7 cellular contexts compared by ENCODE assay signal in genomic region chr1:58432813-58433668, GRCh38.
DNase-seq lines count a peak whose midpoint lies in the region; ATAC-seq and TF ChIP-seq lines count a peak whose summit lies in the region.

No MANE protein-coding gene starts in this region.

- H3K4me3 Mint-ChIP-seq in Calu3 (ENCODE audit: low read depth, unreplicated experiment) = no peak overlapping the region

- H3K36me3 Mint-ChIP-seq in Calu3 (ENCODE audit: insufficient read depth, unreplicated experiment) = no peaks in the 10 kb centered on the region

- H3K4me3 ChIP-seq in PC-9 = no peak overlapping the region
- no peak overlapping the region for H3K4me3 ChIP-seq in fibroblast of the aortic adventitia (ENCODE audit: low read depth, low read length)

- no peaks in the 10 kb centered on the region for H4K20me1 ChIP-seq in PC-9 (ENCODE audit: insufficient read depth)

- H3K27me3 Mint-ChIP-seq in Calu3 (ENCODE audit: unreplicated experiment) = no peaks in the 10 kb centered on the region

- no peaks in the 10 kb centered on the region for H3K4me1 Mint-ChIP-seq in Calu3 (ENCODE audit: low read depth, unreplicated experiment)

- H3K27ac ChIP-seq in PC-9 = no peak overlapping the region

- H3K4me2 ChIP-seq in PC-9 = peak overlapping the region; percentile 18; the same call in 1 of the 2 replicates

- BruUV-seq in PC-9 (replicated peaks; lab: Mats Ljungman, UMichigan) = no TSS peak
- no TSS peak for BruUV-seq in Calu3 (replicated peaks; lab: Mats Ljungman, UMichigan)

- no peaks in the 10 kb centered on the region for H3K36me3 ChIP-seq in PC-9 (ENCODE audit: low read depth)

- H3K27ac Mint-ChIP-seq in Calu3 (ENCODE audit: unreplicated experiment) = no peak overlapping the region

- ATAC-seq in GM19452 (IDR thresholded peaks at IDR 0.05; ENCODE audit: unreplicated experiment) = no peak

- intact Hi-C loops in PC-9 (cut with micrococcal nuclease; ENCODE audit: unreplicated experiment) = no loop called here
- intact Hi-C loops in Calu3 (cut with micrococcal nuclease; ENCODE audit: unreplicated experiment) = no loop called here

- no peaks in the 10 kb centered on the region for H3K79me2 ChIP-seq in PC-9 (ENCODE audit: low read depth)

- TF ChIP-seq CTCF in PC-9 (conservative IDR thresholded peaks at IDR 0.05) (no peak), fibroblast of the aortic adventitia (IDR thresholded peaks at IDR 0.05; ENCODE audit: insufficient read depth, low read length) (no peak), Calu3 (IDR thresholded peaks at IDR 0.05; ENCODE audit: unreplicated experiment) (no peak)

- no peak overlapping the region for H2AFZ ChIP-seq in PC-9

- POLR2A ChIA-PET in PC-9 (lab: Charles Lee; ENCODE audit: unreplicated experiment) = no interaction called here

- CTCF ChIA-PET in PC-9 (lab: Charles Lee) = no interaction called here
- CTCF ChIA-PET in Calu3 (lab: Charles Lee) = no interaction called here

- no peaks in the 10 kb centered on the region for H3K27me3 ChIP-seq in PC-9 (ENCODE audit: insufficient read depth, low read depth)

- DNase-seq in H4 (ENCODE audit: low spot score) = peak; percentile 93
- peak; percentile 34 to 74 for DNase-seq in PC-9
- peak; percentile 31 for DNase-seq in fibroblast of the aortic adventitia (ENCODE audit: low read depth)
- peak; percentile 90 for DNase-seq in retina
- no peak for DNase-seq in Calu3
- DNase-seq in activated naive CD4-positive, alpha-beta T cell treated with Interleukin-2 at 50 U/mL for 16 hours = no peak

- H3F3A ChIP-seq in PC-9 (ENCODE audit: insufficient read depth, low read depth) = no peaks in the 10 kb centered on the region

- no peaks in the 10 kb centered on the region for H3K9me3 Mint-ChIP-seq in Calu3 (ENCODE audit: low read depth, unreplicated experiment)

- no peaks in the 10 kb centered on the region for H3K9me3 ChIP-seq in PC-9 (ENCODE audit: insufficient read depth, low read depth)

- no peaks in the 10 kb centered on the region for H3K9me2 ChIP-seq in PC-9 (ENCODE audit: insufficient read depth)

- H3K4me1 ChIP-seq in PC-9 (replicated peaks; ENCODE audit: insufficient read depth) = no peaks in the 10 kb centered on the region

Comparison
In these comparisons a context has a peak if more than half of its experiments do, and no peak if none do; other contexts are left out.
1. DNase-seq: peak in H4 (single experiment), PC-9 (2 of 2), fibroblast of the aortic adventitia (single experiment) and retina (single experiment); none in Calu3 (single experiment) and activated naive CD4-positive, alpha-beta T cell treated with Interleukin-2 at 50 U/mL for 16 hours (single experiment).